ENCODE assay signal across 21 cellular contexts in genomic region chr10:47049906-47050305, GRCh38.
"Had no signal": no experiment of that assay in that cellular context is flagged by ENCODE, and none has a peak within 500 bp of the region (broad histone marks: within the 10 kb centered on the region; RNA-seq: fewer than 3 reads in every experiment).

No MANE protein-coding gene starts in this region.

- H3K4me3 ChIP-seq: body of pancreas, dorsolateral prefrontal cortex, lung, right atrium auricular region had no signal

- H3K4me1 Mint-ChIP-seq: WTC11 had no signal

- ATAC-seq: activated CD4-positive, alpha-beta T cell treated with anti-CD3 and anti-CD28 coated beads for 36 hours; activated CD8-positive, alpha-beta T cell treated with anti-CD3 and anti-CD28 coated beads for 36 hours; activated T-cell treated with anti-CD3 and anti-CD28 coated beads, Interleukin-2, amount 50 U/mL, for 72 hours; body of pancreas; SK-N-SH treated with all-trans-retinoic acid at 6 μM for 48 hours; stimulated activated naive CD8-positive, alpha-beta T cell treated with anti-CD3 and anti-CD28 coated beads, Interleukin-15, amount 100 ng/mL, for 72 hours; T-cell had no signal

- DNase-seq: activated CD4-positive, alpha-beta T cell treated with anti-CD3 and anti-CD28 coated beads for 36 hours; activated CD8-positive, alpha-beta T cell treated with anti-CD3 and anti-CD28 coated beads for 36 hours; activated naive CD4-positive, alpha-beta T cell; activated naive CD8-positive, alpha-beta T cell treated with anti-CD3 and anti-CD28 coated beads, Interleukin-2, amount 10 ng/mL, durations not matched to agents 7 days and 5 days; activated T-cell treated with anti-CD3 and anti-CD28 coated beads, Interleukin-2, amount 50 U/mL, for 72 hours; amygdala; caudate nucleus; foreskin melanocyte; glutamatergic neuron; nephron progenitor cell; occipital lobe; stimulated activated naive CD8-positive, alpha-beta T cell treated with anti-CD3 and anti-CD28 coated beads, Interleukin-15, amount 100 ng/mL, for 72 hours had no signal

- H3K27me3 ChIP-seq: body of pancreas, dorsolateral prefrontal cortex, right atrium auricular region had no signal

- H3K27me3 Mint-ChIP-seq: activated CD4-positive, alpha-beta T cell treated with anti-CD3 and anti-CD28 coated beads for 36 hours; activated CD8-positive, alpha-beta T cell treated with anti-CD3 and anti-CD28 coated beads for 36 hours; activated naive CD8-positive, alpha-beta T cell treated with anti-CD3 and anti-CD28 coated beads, Interleukin-2, amount 10 ng/mL, durations not matched to agents 7 days and 5 days; stimulated activated naive CD8-positive, alpha-beta T cell treated with anti-CD3 and anti-CD28 coated beads, Interleukin-15, amount 100 ng/mL, for 72 hours; T-cell had no signal

- H3K9me3 ChIP-seq: body of pancreas, right atrium auricular region had no signal

- H3K27ac ChIP-seq: body of pancreas, dorsolateral prefrontal cortex, epithelial cell of prostate, right atrium auricular region had no signal

- H3K4me3 Mint-ChIP-seq: activated CD4-positive, alpha-beta T cell treated with anti-CD3 and anti-CD28 coated beads for 36 hours; activated CD8-positive, alpha-beta T cell treated with anti-CD3 and anti-CD28 coated beads for 36 hours; activated naive CD8-positive, alpha-beta T cell treated with anti-CD3 and anti-CD28 coated beads, Interleukin-2, amount 10 ng/mL, durations not matched to agents 7 days and 5 days; activated T-cell treated with anti-CD3 and anti-CD28 coated beads, Interleukin-2, amount 50 U/mL, for 72 hours; mesothelial cell of epicardium; nephron progenitor cell; stimulated activated naive CD8-positive, alpha-beta T cell treated with anti-CD3 and anti-CD28 coated beads, Interleukin-15, amount 100 ng/mL, for 72 hours; T-cell; WTC11 had no signal

- H3K9me3 Mint-ChIP-seq: activated CD8-positive, alpha-beta T cell treated with anti-CD3 and anti-CD28 coated beads for 36 hours; activated naive CD8-positive, alpha-beta T cell treated with anti-CD3 and anti-CD28 coated beads, Interleukin-2, amount 10 ng/mL, durations not matched to agents 7 days and 5 days; activated T-cell treated with anti-CD3 and anti-CD28 coated beads, Interleukin-2, amount 50 U/mL, for 72 hours; mesothelial cell of epicardium; nephron progenitor cell; stimulated activated naive CD8-positive, alpha-beta T cell treated with anti-CD3 and anti-CD28 coated beads, Interleukin-15, amount 100 ng/mL, for 72 hours; T-cell; WTC11 had no signal

- H3K36me3 ChIP-seq: right atrium auricular region had no signal

- H3K36me3 Mint-ChIP-seq: activated naive CD8-positive, alpha-beta T cell treated with anti-CD3 and anti-CD28 coated beads, Interleukin-2, amount 10 ng/mL, durations not matched to agents 7 days and 5 days; mesothelial cell of epicardium; T-cell; WTC11 had no signal

- H3K27ac Mint-ChIP-seq: activated CD4-positive, alpha-beta T cell treated with anti-CD3 and anti-CD28 coated beads for 36 hours; activated CD8-positive, alpha-beta T cell treated with anti-CD3 and anti-CD28 coated beads for 36 hours; activated naive CD8-positive, alpha-beta T cell treated with anti-CD3 and anti-CD28 coated beads, Interleukin-2, amount 10 ng/mL, durations not matched to agents 7 days and 5 days; activated T-cell treated with anti-CD3 and anti-CD28 coated beads, Interleukin-2, amount 50 U/mL, for 72 hours; mesothelial cell of epicardium; nephron progenitor cell; stimulated activated naive CD8-positive, alpha-beta T cell treated with anti-CD3 and anti-CD28 coated beads, Interleukin-15, amount 100 ng/mL, for 72 hours; T-cell; WTC11 had no signal
